In genomic region chr3:159861369-159861987, GRCh38 we compare ENCODE assay signal across 1 cellular context.
A peak's percentile ranks its signal among the peaks of the same experiment; 100 is the strongest.
TF ChIP-seq lines count a peak whose summit lies in the region.

No MANE protein-coding gene starts in this region.

TF ChIP-seq in GM12878, 131 proteins besides CTCF, POLR2A, EP300 and RAD21 (continued from another document and continues in another):
- no peak for TF ChIP-seq CUX1 (IDR thresholded peaks at IDR 0.05; ENCODE audit: insufficient replicate concordance, low read depth, low read length)
- TF ChIP-seq CREM (IDR thresholded peaks at IDR 0.05; ENCODE audit: low read depth) = peak; percentile 77
- no peak for TF ChIP-seq REST (IDR thresholded peaks at IDR 0.05; ENCODE audit: low read depth, low read length)
- TF ChIP-seq ZNF24 (IDR thresholded peaks at IDR 0.05) = no peak
- TF ChIP-seq IRF3 (IDR thresholded peaks at IDR 0.05) = no peak
- no peak for TF ChIP-seq CBX3 (IDR thresholded peaks at IDR 0.05; ENCODE audit: borderline replicate concordance, low read depth)
- TF ChIP-seq ZSCAN29 (IDR thresholded peaks at IDR 0.05) = no peak
- peak; percentile 84 for TF ChIP-seq SKIL (IDR thresholded peaks at IDR 0.05; ENCODE audit: low read depth, poor library complexity, severe bottlenecking)
- TF ChIP-seq PAX8 (IDR thresholded peaks at IDR 0.05) = no peak
- no peak for TF ChIP-seq NFXL1 (IDR thresholded peaks at IDR 0.05; ENCODE audit: borderline replicate concordance)
- no peak for TF ChIP-seq ZNF217 (IDR thresholded peaks at IDR 0.05)
- TF ChIP-seq IRF4 (IDR thresholded peaks at IDR 0.05; ENCODE audit: low read depth, low read length) = peak; percentile 91
- no peak for TF ChIP-seq HSF1 (IDR thresholded peaks at IDR 0.05; ENCODE audit: low read depth, low read length)
- TF ChIP-seq E4F1 (IDR thresholded peaks at IDR 0.05; ENCODE audit: borderline replicate concordance, partially characterized antibody) = no peak
- peak; percentile 23 for TF ChIP-seq SP1 (IDR thresholded peaks at IDR 0.05; ENCODE audit: low read depth, low read length)
- TF ChIP-seq CHD1 (IDR thresholded peaks at IDR 0.05; ENCODE audit: low read depth, low read length) = no peak
- TF ChIP-seq RBBP5 (conservative IDR thresholded peaks at IDR 0.05) = no peak
- peak; percentile 46 for TF ChIP-seq PKNOX1 (IDR thresholded peaks at IDR 0.05)
- 0 out of 2 replicates have a peak, but pooled peaks have one; percentile 34 for TF ChIP-seq GATAD2B (conservative IDR thresholded peaks at IDR 0.05; ENCODE audit: low read depth)
- TF ChIP-seq DPF2 (IDR thresholded peaks at IDR 0.05) = peak; percentile 59; the same call in 1 of the 2 replicates
- no peak for TF ChIP-seq WRNIP1 (IDR thresholded peaks at IDR 0.05; ENCODE audit: borderline replicate concordance, low read depth, low read length)
- TF ChIP-seq POLR2AphosphoS2 (IDR thresholded peaks at IDR 0.05; ENCODE audit: low read depth, low read length) = no peak
- no peak for TF ChIP-seq ZBTB33 (IDR thresholded peaks at IDR 0.05)
- no peak for TF ChIP-seq BACH1 (IDR thresholded peaks at IDR 0.05; ENCODE audit: borderline replicate concordance)
- TF ChIP-seq EZH2 (IDR thresholded peaks at IDR 0.05; ENCODE audit: borderline replicate concordance, control insufficient read depth, low read depth, low read length) = no peak
- no peak for TF ChIP-seq ELK1 (IDR thresholded peaks at IDR 0.05; ENCODE audit: low read depth, low read length)
- no peak for TF ChIP-seq BMI1 (IDR thresholded peaks at IDR 0.05; ENCODE audit: borderline replicate concordance)
- TF ChIP-seq LARP7 (IDR thresholded peaks at IDR 0.05) = no peak
- no peak for TF ChIP-seq MXI1 (IDR thresholded peaks at IDR 0.05; ENCODE audit: low read depth, low read length)
- TF ChIP-seq ZBTB4 (CRISPR knock-in tag; IDR thresholded peaks at IDR 0.05) = no peak
- TF ChIP-seq CHD4 (IDR thresholded peaks at IDR 0.05) = no peak
- TF ChIP-seq SUPT20H (IDR thresholded peaks at IDR 0.05; ENCODE audit: borderline replicate concordance, control insufficient read depth, low read depth, low read length) = no peak
- peak; percentile 96 for TF ChIP-seq JUNB (IDR thresholded peaks at IDR 0.05)
